Comparison of ENCODE assay signal across 1 cellular context in the genomic region with DNA sequence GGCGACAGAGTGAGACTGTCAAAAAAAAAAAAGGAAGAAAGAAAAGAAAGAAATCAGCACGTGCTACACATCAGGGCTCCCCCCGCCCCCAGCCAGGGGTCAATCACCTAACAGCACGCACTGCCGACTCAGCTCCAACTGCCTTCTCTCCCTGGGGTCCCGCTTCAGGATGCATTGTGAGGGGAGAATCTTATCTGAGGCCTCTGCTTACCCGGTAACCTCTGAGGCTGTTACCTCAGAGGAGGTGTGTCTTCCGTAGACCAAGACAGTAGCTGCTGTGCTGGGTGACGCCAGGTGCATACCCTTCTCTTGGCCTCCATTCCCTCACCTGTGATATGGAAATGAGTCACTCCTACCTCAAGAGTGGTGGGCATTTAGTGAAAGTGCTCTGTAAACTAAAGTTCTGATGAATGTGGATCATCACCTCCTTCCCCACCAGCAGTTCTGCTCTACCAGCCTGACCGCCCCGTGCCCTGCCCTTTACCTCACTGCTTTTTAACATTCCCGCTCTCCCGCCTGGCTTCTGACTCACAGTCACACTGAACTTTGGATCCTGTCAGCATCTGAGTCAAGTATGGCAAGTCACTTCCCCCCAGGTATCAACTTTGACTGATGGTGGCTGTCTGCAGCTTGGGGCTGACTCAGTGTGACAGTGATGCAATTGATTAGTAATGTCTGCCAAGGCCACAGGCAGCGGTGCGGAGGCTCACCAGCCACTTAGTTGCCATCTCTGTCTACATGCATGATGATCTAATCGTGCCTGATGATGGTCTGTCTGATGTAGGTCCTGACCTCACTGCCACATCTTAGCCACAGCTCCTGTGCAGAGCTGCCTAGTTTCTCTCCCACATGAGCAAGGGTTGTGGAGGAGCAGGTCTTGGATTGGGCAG.
A peak's percentile ranks its signal among the peaks of the same experiment; 100 is the strongest.
TF ChIP-seq lines count a peak whose summit lies in the region.

No MANE protein-coding gene starts in this region.

TF ChIP-seq in SK-N-SH, 30 proteins besides CTCF, POLR2A, EP300 and RAD21 (continued from another document):
- TF ChIP-seq YY1 (IDR thresholded peaks at IDR 0.05; ENCODE audit: low read depth) (no peak), FOXJ3 (CRISPR knock-in tag; IDR thresholded peaks at IDR 0.05) (no peak), ELF1 (IDR thresholded peaks at IDR 0.05) (no peak), RFX5 (IDR thresholded peaks at IDR 0.05; ENCODE audit: low read length) (no peak), POLR2AphosphoS5 (IDR thresholded peaks at IDR 0.05; ENCODE audit: low read depth, low read length) (no peak; the same call in 1 of the 2 replicates), MEF2A (IDR thresholded peaks at IDR 0.05; ENCODE audit: borderline replicate concordance, low read depth) (no peak), TCF12 (IDR thresholded peaks at IDR 0.05) (peak; percentile 62), GATA2 (CRISPR knock-in tag; IDR thresholded peaks at IDR 0.05) (no peak), JUND (IDR thresholded peaks at IDR 0.05) (peak; percentile 59), NFIC (IDR thresholded peaks at IDR 0.05; ENCODE audit: borderline replicate concordance) (peak; percentile 23; the same call in 1 of the 2 replicates), SIN3A (IDR thresholded peaks at IDR 0.05; ENCODE audit: borderline replicate concordance, low read depth, low read length) (no peak)
- TF ChIP-seq, protein P1, sequence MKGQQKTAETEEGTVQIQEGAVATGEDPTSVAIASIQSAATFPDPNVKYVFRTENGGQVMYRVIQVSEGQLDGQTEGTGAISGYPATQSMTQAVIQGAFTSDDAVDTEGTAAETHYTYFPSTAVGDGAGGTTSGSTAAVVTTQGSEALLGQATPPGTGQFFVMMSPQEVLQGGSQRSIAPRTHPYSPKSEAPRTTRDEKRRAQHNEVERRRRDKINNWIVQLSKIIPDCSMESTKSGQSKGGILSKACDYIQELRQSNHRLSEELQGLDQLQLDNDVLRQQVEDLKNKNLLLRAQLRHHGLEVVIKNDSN (IDR thresholded peaks at IDR 0.05; ENCODE audit: borderline replicate concordance, low read depth), result no peak
